Comparison of ENCODE assay signal across 35 cellular contexts in the genomic region with DNA sequence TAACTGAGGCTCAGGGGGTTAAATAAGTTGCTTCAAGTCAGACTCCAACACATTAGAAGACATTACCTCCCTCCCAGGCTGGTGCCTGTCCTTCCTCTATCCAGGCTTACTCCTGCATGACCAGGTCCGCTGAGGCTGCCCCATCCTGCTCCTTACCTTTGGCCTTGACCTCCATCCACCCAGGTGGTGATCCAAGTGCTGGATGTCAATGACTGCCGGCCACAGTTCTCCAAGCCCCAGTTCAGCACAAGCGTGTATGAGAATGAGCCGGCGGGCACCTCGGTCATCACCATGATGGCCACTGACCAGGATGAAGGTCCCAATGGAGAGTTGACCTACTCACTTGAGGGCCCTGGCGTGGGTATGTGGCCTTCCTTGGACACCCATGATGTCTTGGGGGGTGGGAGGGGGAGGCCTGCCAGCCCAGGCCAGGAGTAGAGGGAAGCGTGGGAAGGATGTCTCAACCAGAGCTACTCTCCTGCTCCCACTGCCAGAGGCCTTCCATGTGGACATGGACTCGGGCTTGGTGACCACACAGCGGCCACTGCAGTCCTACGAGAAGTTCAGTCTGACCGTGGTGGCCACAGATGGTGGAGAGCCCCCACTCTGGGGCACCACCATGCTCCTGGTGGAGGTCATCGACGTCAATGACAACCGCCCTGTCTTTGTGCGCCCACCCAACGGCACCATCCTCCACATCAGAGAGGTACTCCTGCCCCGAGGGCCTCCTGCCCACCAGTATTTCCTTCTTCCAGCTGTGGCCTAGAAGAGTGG.
"Had no signal": no experiment of that assay in that cellular context is flagged by ENCODE, and none has a peak within 500 bp of the region (broad histone marks: within the 10 kb centered on the region; RNA-seq: fewer than 3 reads in every experiment).

No MANE protein-coding gene starts in this region.

- H3K9me3 ChIP-seq: ascending aorta, Peyer's patch had no signal

- DNase-seq: activated CD4-positive, alpha-beta memory T cell treated with anti-CD3 and anti-CD28 coated beads, Interleukin-2, amount 10 ng/mL, durations not matched to agents 7 days and 5 days; activated CD4-positive, alpha-beta T cell treated with anti-CD3 and anti-CD28 coated beads for 1 hour; activated CD4-positive, alpha-beta T cell treated with anti-CD3 and anti-CD28 coated beads for 48 hours; activated CD4-positive, CD25-positive, alpha-beta regulatory T cell; activated CD8-positive, alpha-beta memory T cell treated with anti-CD3 and anti-CD28 coated beads for 24 hours; activated CD8-positive, alpha-beta memory T cell treated with anti-CD3 and anti-CD28 coated beads, Interleukin-2, amount 10 ng/mL, durations not matched to agents 7 days and 5 days; activated CD8-positive, alpha-beta memory T cell treated with anti-CD3 and anti-CD28 coated beads, Interleukin-2, amount 50 U/mL, for 48 hours; activated gamma-delta T cell; activated naive CD4-positive, alpha-beta T cell treated with Interleukin-2 at 50 U/mL for 16 hours; activated naive CD8-positive, alpha-beta T cell treated with anti-CD3 and anti-CD28 coated beads, Interleukin-2, amount 10 ng/mL, durations not matched to agents 7 days and 5 days; amygdala; central memory CD4-positive, alpha-beta T cell; NCI-H1092 treated with DMSO at 0.1 percent for 48 hours; NCI-H1417; NCI-H146; NCI-H187; NCI-H2029 treated with DMSO at 0.1 percent for 48 hours; NCI-H2107; NCI-H2171; NCI-H510A; NCI-H526; NCI-H748 treated with DMSO at 0.1 percent for 48 hours; NK-92 treated with Interleukin-12 subunit alpha and Interleukin-12 subunit beta, amount 100 ng/mL, for 24 hours; PC-3; Peyer's patch; RPMI8226; SIG-M5; T-cell; T-helper 17 cell; WERI-Rb-1 had no signal

- H3K4me3 ChIP-seq: ascending aorta, Peyer's patch had no signal

- H3K9me3 Mint-ChIP-seq: activated CD4-positive, alpha-beta memory T cell treated with anti-CD3 and anti-CD28 coated beads, Interleukin-2, amount 10 ng/mL, durations not matched to agents 7 days and 5 days; activated naive CD4-positive, alpha-beta T cell treated with anti-CD3 and anti-CD28 coated beads, Interleukin-2, amount 50 U/mL, for 24 hours; activated naive CD8-positive, alpha-beta T cell treated with anti-CD3 and anti-CD28 coated beads, Interleukin-2, amount 10 ng/mL, durations not matched to agents 7 days and 5 days; activated T-helper 2 cell treated with anti-CD3 and anti-CD28 coated beads, Interferon-gamma antibody, Interleukin-2, Interleukin-4, amounts not matched to agents 10 μg/mL and 5 μg/mL and 100 μg/mL, durations not matched to agents 14 hours and 24 hours and 36 hours; T-cell had no signal

- H3K36me3 ChIP-seq: ascending aorta, Peyer's patch had no signal

- ATAC-seq: activated CD8-positive, alpha-beta memory T cell treated with anti-CD3 and anti-CD28 coated beads, Interleukin-2, amount 10 ng/mL, durations not matched to agents 7 days and 5 days; PC-3; Right ventricle myocardium inferior; SK-N-SH treated with all-trans-retinoic acid at 6 μM for 48 hours; T-cell; T-helper 17 cell had no signal

- H3K4me1 Mint-ChIP-seq: activated CD4-positive, alpha-beta memory T cell treated with anti-CD3 and anti-CD28 coated beads, Interleukin-2, amount 10 ng/mL, durations not matched to agents 7 days and 5 days; activated naive CD4-positive, alpha-beta T cell treated with anti-CD3 and anti-CD28 coated beads, Interleukin-2, amount 50 U/mL, for 24 hours; T-cell had no signal

- H3K27ac ChIP-seq: ascending aorta, Peyer's patch, WERI-Rb-1 had no signal

- H3K4me3 Mint-ChIP-seq: activated CD4-positive, alpha-beta memory T cell treated with anti-CD3 and anti-CD28 coated beads, Interleukin-2, amount 10 ng/mL, durations not matched to agents 7 days and 5 days; activated CD8-positive, alpha-beta memory T cell treated with anti-CD3 and anti-CD28 coated beads, Interleukin-2, amount 10 ng/mL, durations not matched to agents 7 days and 5 days; activated naive CD4-positive, alpha-beta T cell treated with anti-CD3 and anti-CD28 coated beads, Interleukin-2, amount 50 U/mL, for 24 hours; activated naive CD8-positive, alpha-beta T cell treated with anti-CD3 and anti-CD28 coated beads, Interleukin-2, amount 10 ng/mL, durations not matched to agents 7 days and 5 days; T-cell; T-helper 17 cell had no signal

- H3K27me3 Mint-ChIP-seq: activated CD4-positive, alpha-beta memory T cell treated with anti-CD3 and anti-CD28 coated beads, Interleukin-2, amount 10 ng/mL, durations not matched to agents 7 days and 5 days; activated naive CD4-positive, alpha-beta T cell treated with anti-CD3 and anti-CD28 coated beads, Interleukin-2, amount 50 U/mL, for 24 hours; T-cell; T-helper 17 cell had no signal

- H3K27ac Mint-ChIP-seq: activated CD4-positive, alpha-beta memory T cell treated with anti-CD3 and anti-CD28 coated beads, Interleukin-2, amount 10 ng/mL, durations not matched to agents 7 days and 5 days; activated CD8-positive, alpha-beta memory T cell treated with anti-CD3 and anti-CD28 coated beads, Interleukin-2, amount 10 ng/mL, durations not matched to agents 7 days and 5 days; activated naive CD4-positive, alpha-beta T cell treated with anti-CD3 and anti-CD28 coated beads, Interleukin-2, amount 50 U/mL, for 24 hours; activated naive CD8-positive, alpha-beta T cell treated with anti-CD3 and anti-CD28 coated beads, Interleukin-2, amount 10 ng/mL, durations not matched to agents 7 days and 5 days; activated T-helper 2 cell treated with anti-CD3 and anti-CD28 coated beads, Interferon-gamma antibody, Interleukin-2, Interleukin-4, amounts not matched to agents 10 μg/mL and 5 μg/mL and 100 μg/mL, durations not matched to agents 14 hours and 24 hours and 36 hours; T-cell had no signal

- H3K4me1 ChIP-seq: ascending aorta had no signal

- H3K36me3 Mint-ChIP-seq: activated CD8-positive, alpha-beta memory T cell treated with anti-CD3 and anti-CD28 coated beads, Interleukin-2, amount 10 ng/mL, durations not matched to agents 7 days and 5 days; activated naive CD4-positive, alpha-beta T cell treated with anti-CD3 and anti-CD28 coated beads, Interleukin-2, amount 50 U/mL, for 24 hours; activated naive CD8-positive, alpha-beta T cell treated with anti-CD3 and anti-CD28 coated beads, Interleukin-2, amount 10 ng/mL, durations not matched to agents 7 days and 5 days had no signal

- H3K27me3 ChIP-seq: ascending aorta, Peyer's patch had no signal
